10 cellular contexts compared by ENCODE assay signal in the genomic region with DNA sequence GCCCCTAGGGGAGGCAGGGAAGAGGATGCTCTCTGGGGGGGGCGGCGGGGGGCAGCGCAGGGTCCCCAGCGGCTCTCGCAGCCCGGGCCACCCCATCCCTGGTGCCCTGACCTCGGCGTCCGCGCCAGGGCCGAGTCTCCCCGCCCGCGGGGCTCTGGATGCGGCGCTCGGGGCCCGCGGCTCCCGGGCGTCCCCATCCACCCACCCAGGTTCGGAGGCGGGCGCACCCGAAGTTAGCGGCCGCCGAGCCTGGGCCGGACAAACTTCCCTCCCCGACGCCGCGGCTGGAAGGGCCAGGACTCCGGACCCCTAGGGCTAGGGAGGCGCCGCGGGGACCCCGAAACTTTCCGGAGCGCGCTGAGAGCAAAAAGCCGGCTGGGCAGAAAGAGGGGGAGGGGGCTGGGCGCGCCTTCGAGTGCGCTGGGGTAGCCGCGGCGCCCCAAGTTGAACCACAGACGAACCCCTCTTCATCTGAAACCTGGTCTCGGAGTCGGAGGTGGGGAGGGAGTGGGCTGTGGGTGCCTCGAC. TPM values are rescaled to one million over a fixed set of nuclear protein-coding genes. Genes with fewer than 3 reads are reported as not detected.
A peak's percentile ranks its signal among the peaks of the same experiment; 100 is the strongest.
DNase-seq lines count a peak whose midpoint lies in the region; ATAC-seq, FAIRE-seq and TF ChIP-seq lines count a peak whose summit lies in the region.
"Had no signal": no experiment of that assay in that cellular context is flagged by ENCODE, and none has a peak within 500 bp of the region (broad histone marks: within the 10 kb centered on the region; RNA-seq: fewer than 3 reads in every experiment).

No MANE protein-coding gene starts in this region.

- no peaks in the 10 kb centered on the region for H3K9me2 ChIP-seq in Loucy (replicated peaks; ENCODE audit: low read depth, low read length)

- no peaks in the 10 kb centered on the region for H3K36me3 Mint-ChIP-seq in naive thymus-derived CD4-positive, alpha-beta T cell

- ATAC-seq in pancreas, result no peak
- no peak for ATAC-seq in GM21825 (IDR thresholded peaks at IDR 0.05; ENCODE audit: unreplicated experiment)
- no peak for ATAC-seq in GM21381 (IDR thresholded peaks at IDR 0.05; ENCODE audit: unreplicated experiment)
- ATAC-seq in naive thymus-derived CD4-positive, alpha-beta T cell, result no peak
- ATAC-seq in GM19467 (IDR thresholded peaks at IDR 0.05; ENCODE audit: unreplicated experiment), result no peak

- H3K27me3 Mint-ChIP-seq in naive thymus-derived CD4-positive, alpha-beta T cell, result peaks cover 35 to 48% (median 36%) of the 10 kb centered on the region in 5 donors

- DNase-seq in BJ (ENCODE audit: low read depth) (no peak), fibroblast of mammary gland (ENCODE audit: low read depth) (no peak), pancreas (peak in 2 of 6 donors; percentile 59 to 67)
- DNase-seq in naive thymus-derived CD4-positive, alpha-beta T cell, result no peak
- DNase-seq: foreskin melanocyte had no signal

- no peak for FAIRE-seq in pancreas (lab: Jason Lieb, UNC)
- FAIRE-seq: TTC549 had no signal

- H3K79me2 ChIP-seq in Loucy (ENCODE audit: insufficient read depth, low read length), result no peaks in the 10 kb centered on the region

- CTCF ChIA-PET in BJ (lab: Yijun Ruan, JAX), result interaction anchor here (1.1 kb wide), 1 partner anchor 256 kb away, joined by 3 read pairs; no protein-coding TSS in a partner anchor
- CTCF ChIA-PET in naive thymus-derived CD4-positive, alpha-beta T cell (lab: Charles Lee), result no interaction called here

- H2AFZ ChIP-seq in Loucy (ENCODE audit: low read length), result no peak overlapping the region

- H3K9me3 Mint-ChIP-seq in naive thymus-derived CD4-positive, alpha-beta T cell, result no peaks in the 10 kb centered on the region

- no peak overlapping the region for H3K27ac Mint-ChIP-seq in naive thymus-derived CD4-positive, alpha-beta T cell

- H3K9ac ChIP-seq in Loucy (ENCODE audit: low read depth, low read length, poor library complexity, severe bottlenecking), result no peak overlapping the region

- no peaks in the 10 kb centered on the region for H3K9me3 ChIP-seq in Loucy (ENCODE audit: insufficient read depth, low read depth, low read length)
- no peaks in the 10 kb centered on the region for H3K9me3 ChIP-seq in pancreas
- no peaks in the 10 kb centered on the region for H3K9me3 ChIP-seq in naive thymus-derived CD4-positive, alpha-beta T cell (ENCODE audit: control insufficient read depth in 2 of 3, low read length in 3 of 3)

- no peak overlapping the region for H3K4me2 ChIP-seq in Loucy (ENCODE audit: low read depth, low read length, poor library complexity, severe bottlenecking)

- intact Hi-C loops in pancreas (cut with DNase I), result loop anchor here in 1 of 3 donors (10.0 kb wide), 1 partner anchor 548 kb away; no protein-coding TSS in a partner anchor
- intact Hi-C loops in naive thymus-derived CD4-positive, alpha-beta T cell (cut with micrococcal nuclease), result loop anchor here (10.0 kb wide), 3 partner anchors 88 to 438 kb away; no protein-coding TSS in a partner anchor

- no peaks in the 10 kb centered on the region for H3K36me3 ChIP-seq in BJ (ENCODE audit: control insufficient read depth, insufficient read depth, low read length)
- H3K36me3 ChIP-seq in Loucy (ENCODE audit: insufficient read depth, low read length), result no peaks in the 10 kb centered on the region
- no peaks in the 10 kb centered on the region for H3K36me3 ChIP-seq in pancreas
- H3K36me3 ChIP-seq in naive thymus-derived CD4-positive, alpha-beta T cell (ENCODE audit: control insufficient read depth in 2 of 3, insufficient read depth in 3 of 3, low read length in 3 of 3), result no peaks in the 10 kb centered on the region

- H3K4me1 Mint-ChIP-seq in naive thymus-derived CD4-positive, alpha-beta T cell, result peaks cover 5 to 14% (median 7%) of the 10 kb centered on the region in 7 donors

- H3F3A ChIP-seq in Loucy (ENCODE audit: low read depth), result no peaks in the 10 kb centered on the region

- no peaks in the 10 kb centered on the region for H3K4me1 ChIP-seq in Loucy (ENCODE audit: insufficient read depth, low read length, poor library complexity, severe bottlenecking)
- peaks cover 3 to 14% (median 6%) of the 10 kb centered on the region in 3 donors for H3K4me1 ChIP-seq in pancreas
- H3K4me1 ChIP-seq in naive thymus-derived CD4-positive, alpha-beta T cell (ENCODE audit: control insufficient read depth in 2 of 2, insufficient read depth in 2 of 2, low read length in 2 of 2), result no peaks in the 10 kb centered on the region

- TF ChIP-seq CTCF in BJ (IDR thresholded peaks at IDR 0.05; ENCODE audit: insufficient read depth, low read depth, low read length) (no peak), Loucy (conservative IDR thresholded peaks at IDR 0.05; ENCODE audit: low read length) (no peak), fibroblast of mammary gland (conservative IDR thresholded peaks at IDR 0.05; ENCODE audit: control insufficient read depth, insufficient read depth, low read depth, low read length) (no peak), pancreas (IDR thresholded peaks at IDR 0.05) (no peak)

- H4K20me1 ChIP-seq in Loucy (ENCODE audit: insufficient read depth, low read length, poor library complexity, severe bottlenecking), result no peaks in the 10 kb centered on the region

- 3% methylated on average over 36 to 53 of the region's 53 CpGs for WGBS in pancreas, 2 donors

- H3K4me3 ChIP-seq in BJ (ENCODE audit: low read depth, low read length) (peak overlapping the region; percentile 70), Loucy (ENCODE audit: low read length, poor library complexity, severe bottlenecking) (peak overlapping the region; percentile 44), fibroblast of mammary gland (ENCODE audit: control insufficient read depth, low read depth, low read length) (peak overlapping the region; percentile 33), pancreas (peak overlapping the region; percentile 7 to 52 (median 25))
- H3K4me3 ChIP-seq in naive thymus-derived CD4-positive, alpha-beta T cell (ENCODE audit: low read length), result no peak overlapping the region

- POLR2A ChIA-PET in BJ (lab: Charles Lee), result no interaction called here
- POLR2A ChIA-PET in naive thymus-derived CD4-positive, alpha-beta T cell (lab: Charles Lee), result no interaction called here

- H3K27me3 ChIP-seq in BJ (ENCODE audit: control insufficient read depth, insufficient read depth, low read length) (peaks cover 16% of the 10 kb centered on the region), Loucy (ENCODE audit: insufficient read depth, low read length, poor library complexity, severe bottlenecking) (no peaks in the 10 kb centered on the region), pancreas (peaks cover 0 to 32% (median 5%) of the 10 kb centered on the region in 4 donors)
- H3K27me3 ChIP-seq in naive thymus-derived CD4-positive, alpha-beta T cell (ENCODE audit: control insufficient read depth in 2 of 2, insufficient read depth in 2 of 2, low read length in 2 of 2), result peaks cover 0 to 10% of the 10 kb centered on the region in 2 donors

- peak overlapping the region in 5 of 10 donors; percentile 16 to 90 (median 32) for H3K4me3 Mint-ChIP-seq in naive thymus-derived CD4-positive, alpha-beta T cell

- no peak overlapping the region for H3K27ac ChIP-seq in pancreas
- H3K27ac ChIP-seq in naive thymus-derived CD4-positive, alpha-beta T cell (ENCODE audit: low read depth, low read length), result no peak overlapping the region

RNA-seq across cellular contexts. Expression of gene ELFN1, which starts 3.8 kb away (rescaled TPM):
- polyA plus RNA-seq in BJ (2011; rRNA removed) (0.99 and 1.7 TPM in 2 replicates), pancreas (under 1 TPM; 0.53 to 0.82 TPM)
- 0.87 and 0.90 TPM in 2 replicates for polyA minus RNA-seq in BJ (2011; rRNA and poly(A)+ RNA removed)
- under 1 TPM; 0.20 to 0.94 (median 0.73) TPM for total RNA-seq in pancreas
- total RNA-seq in naive thymus-derived CD4-positive, alpha-beta T cell, result under 1 TPM in 1 of 5 experiments, not detected in 4; 0.19 TPM
- not detected for polyA plus RNA-seq in naive thymus-derived CD4-positive, alpha-beta T cell
